Comparison of ENCODE assay signal across 22 cellular contexts in the genomic region with DNA sequence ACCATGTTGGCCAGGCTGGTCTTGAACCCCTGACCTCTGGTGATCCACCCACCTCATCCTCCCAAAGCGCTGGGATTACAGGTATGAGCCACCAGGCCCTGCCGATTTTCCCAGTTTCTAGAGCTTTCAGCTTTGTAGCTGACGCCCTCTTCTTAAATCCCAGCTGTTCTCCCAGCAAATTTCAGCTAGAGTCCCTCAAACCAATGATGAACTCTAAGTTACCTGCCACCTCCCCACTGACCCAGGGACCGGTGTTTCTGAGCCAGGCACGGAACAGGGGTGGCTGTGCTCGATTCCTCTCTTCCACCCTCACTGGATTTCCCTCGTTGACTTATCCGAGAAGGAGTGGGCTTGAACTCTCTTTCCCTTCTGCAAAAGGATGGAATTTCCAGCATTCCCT. TPM values are rescaled to one million over a fixed set of nuclear protein-coding genes. Genes with fewer than 3 reads are reported as not detected.
DNase-seq lines count a peak whose midpoint lies in the region; ATAC-seq and TF ChIP-seq lines count a peak whose summit lies in the region.
"Had no signal": no experiment of that assay in that cellular context is flagged by ENCODE, and none has a peak within 500 bp of the region (broad histone marks: within the 10 kb centered on the region; RNA-seq: fewer than 3 reads in every experiment).

No MANE protein-coding gene starts in this region.

- no peak overlapping the region for H3K4me3 Mint-ChIP-seq in T-helper 1 cell treated with Interleukin-12 subunit alpha and Interleukin-12 subunit beta and Interleukin-4 antibody, amounts not matched to agents 30 μg/mL and 1 μg/mL, for 36 hours
- H3K4me3 Mint-ChIP-seq in neural progenitor cell = no peak overlapping the region
- no peak overlapping the region for H3K4me3 Mint-ChIP-seq in immature natural killer cell
- H3K4me3 Mint-ChIP-seq: activated CD8-positive, alpha-beta T cell treated with anti-CD3 and anti-CD28 coated beads for 36 hours; dendritic cell treated with granulocyte-macrophage colony-stimulating factor and Interleukin-4, amounts not matched to agents 40 ng/mL and 50 ng/mL, for 4 days had no signal

- H3K4me2 ChIP-seq in neural progenitor cell = no peak overlapping the region

- H4K20me1 ChIP-seq in neural progenitor cell (ENCODE audit: low read depth) = no peaks in the 10 kb centered on the region

- H3K4me3 ChIP-seq in H7 (ENCODE audit: insufficient read depth, low read depth, low read length) = no peak overlapping the region
- H3K4me3 ChIP-seq in coronary artery = no peak overlapping the region
- no peak overlapping the region for H3K4me3 ChIP-seq in neural progenitor cell
- H3K4me3 ChIP-seq: adrenal gland, left ventricle myocardium inferior, mucosa of descending colon had no signal

- H3K27me3 ChIP-seq in H7 (ENCODE audit: control insufficient read depth, insufficient read depth, low read length) (no peaks in the 10 kb centered on the region), neural progenitor cell (no peaks in the 10 kb centered on the region)
- H3K27me3 ChIP-seq: adrenal gland, neutrophil had no signal

- no peaks in the 10 kb centered on the region for H3K27me3 Mint-ChIP-seq in T-helper 1 cell treated with Interleukin-12 subunit alpha and Interleukin-12 subunit beta and Interleukin-4 antibody, amounts not matched to agents 30 μg/mL and 1 μg/mL, for 36 hours (ENCODE audit: low read depth)
- H3K27me3 Mint-ChIP-seq in neural progenitor cell (ENCODE audit: insufficient read depth, low read depth) (peaks cover 10% of the 10 kb centered on the region), immature natural killer cell (ENCODE audit: low read depth in 3 of 3) (peaks cover 1 to 9% (median 2%) of the 10 kb centered on the region in 3 donors)
- H3K27me3 Mint-ChIP-seq: activated CD8-positive, alpha-beta T cell treated with anti-CD3 and anti-CD28 coated beads for 36 hours; dendritic cell treated with granulocyte-macrophage colony-stimulating factor and Interleukin-4, amounts not matched to agents 40 ng/mL and 50 ng/mL, for 4 days had no signal

- peak overlapping the region; percentile 15 for H3K27ac Mint-ChIP-seq in T-helper 1 cell treated with Interleukin-12 subunit alpha and Interleukin-12 subunit beta and Interleukin-4 antibody, amounts not matched to agents 30 μg/mL and 1 μg/mL, for 36 hours
- peak overlapping the region; percentile 38 for H3K27ac Mint-ChIP-seq in neural progenitor cell
- peak overlapping the region in 1 of 6 donors; percentile 49 for H3K27ac Mint-ChIP-seq in immature natural killer cell
- H3K27ac Mint-ChIP-seq: activated CD8-positive, alpha-beta T cell treated with anti-CD3 and anti-CD28 coated beads for 36 hours; dendritic cell treated with granulocyte-macrophage colony-stimulating factor and Interleukin-4, amounts not matched to agents 40 ng/mL and 50 ng/mL, for 4 days had no signal

- H3K4me1 Mint-ChIP-seq in T-helper 1 cell treated with Interleukin-12 subunit alpha and Interleukin-12 subunit beta and Interleukin-4 antibody, amounts not matched to agents 30 μg/mL and 1 μg/mL, for 36 hours (ENCODE audit: low read depth) = peaks cover 36% of the 10 kb centered on the region
- peaks cover 7% of the 10 kb centered on the region for H3K4me1 Mint-ChIP-seq in neural progenitor cell
- peaks cover 45 to 48% of the 10 kb centered on the region in 2 donors for H3K4me1 Mint-ChIP-seq in immature natural killer cell

- H3K79me2 ChIP-seq in neural progenitor cell (ENCODE audit: low read depth) = no peaks in the 10 kb centered on the region

- no peaks in the 10 kb centered on the region for H3K36me3 Mint-ChIP-seq in T-helper 1 cell treated with Interleukin-12 subunit alpha and Interleukin-12 subunit beta and Interleukin-4 antibody, amounts not matched to agents 30 μg/mL and 1 μg/mL, for 36 hours (ENCODE audit: low read depth)
- H3K36me3 Mint-ChIP-seq in neural progenitor cell (no peaks in the 10 kb centered on the region), immature natural killer cell (no peaks in the 10 kb centered on the region)

- no peaks in the 10 kb centered on the region for H3K4me1 ChIP-seq in neural progenitor cell
- H3K4me1 ChIP-seq: adrenal gland, left ventricle myocardium inferior had no signal

- no peaks in the 10 kb centered on the region for H3K9me3 Mint-ChIP-seq in T-helper 1 cell treated with Interleukin-12 subunit alpha and Interleukin-12 subunit beta and Interleukin-4 antibody, amounts not matched to agents 30 μg/mL and 1 μg/mL, for 36 hours
- H3K9me3 Mint-ChIP-seq in neural progenitor cell = no peaks in the 10 kb centered on the region
- H3K9me3 Mint-ChIP-seq in immature natural killer cell = no peaks in the 10 kb centered on the region
- H3K9me3 Mint-ChIP-seq: activated CD8-positive, alpha-beta T cell treated with anti-CD3 and anti-CD28 coated beads for 36 hours; dendritic cell treated with granulocyte-macrophage colony-stimulating factor and Interleukin-4, amounts not matched to agents 40 ng/mL and 50 ng/mL, for 4 days had no signal

- H3F3A ChIP-seq in neural progenitor cell (ENCODE audit: low read depth) = no peaks in the 10 kb centered on the region

- H3K36me3 ChIP-seq in H7 (replicated peaks; ENCODE audit: control insufficient read depth, insufficient read depth, low read length) (no peaks in the 10 kb centered on the region), neural progenitor cell (no peaks in the 10 kb centered on the region)
- H3K36me3 ChIP-seq: adrenal gland, left ventricle myocardium inferior, neutrophil had no signal

- TF ChIP-seq CTCF in coronary artery (IDR thresholded peaks at IDR 0.05) (no peak), neural progenitor cell (IDR thresholded peaks at IDR 0.05) (no peak)

- ATAC-seq in GM21717 (IDR thresholded peaks at IDR 0.05; ENCODE audit: unreplicated experiment) = no peak

- no peak for DNase-seq in T-helper 1 cell
- DNase-seq in H7 = peak; percentile 13
- DNase-seq in coronary artery (ENCODE audit: low spot score) = peak; percentile 28
- no peak for DNase-seq in neural progenitor cell (ENCODE audit: low spot score)
- DNase-seq in NCI-H2029 treated with DMSO at 0.1 percent for 48 hours (lab: John Stamatoyannopoulos, UW) = no peak
- no peak for DNase-seq in immature natural killer cell
- DNase-seq: 8988T, AML-193, left ventricle myocardium inferior, NCI-H1417, NCI-H524 treated with DMSO at 0.1 percent for 48 hours, SW 1271 had no signal

- no peak overlapping the region for H3K9ac ChIP-seq in neural progenitor cell

- H3K27ac ChIP-seq in coronary artery = no peak overlapping the region
- no peak overlapping the region for H3K27ac ChIP-seq in neural progenitor cell
- H3K27ac ChIP-seq: adrenal gland, left ventricle myocardium inferior, neutrophil had no signal

- H2AFZ ChIP-seq in neural progenitor cell (replicated peaks) = no peak overlapping the region

- no peaks in the 10 kb centered on the region for H3K9me3 ChIP-seq in neural progenitor cell (ENCODE audit: low read depth)
- H3K9me3 ChIP-seq: adrenal gland, left ventricle myocardium inferior, mucosa of descending colon, neutrophil had no signal

RNA-seq across cellular contexts. Expression of a gene that starts 39.1 kb away (rescaled TPM):
- not detected in 2 replicates for total RNA-seq in H7 (2014; rRNA removed; shearing (Covaris generic))
- not detected in 2 replicates for total RNA-seq in neural progenitor cell (ENCODE audit: low replicate concordance)
- polyA plus RNA-seq in immature natural killer cell = not detected
- total RNA-seq: activated CD8-positive, alpha-beta T cell treated with anti-CD3 and anti-CD28 coated beads for 36 hours; adrenal gland; bronchial epithelial cell; Daoy; left ventricle myocardium inferior; mucosa of descending colon; renal cortical epithelial cell had no signal
- polyA plus RNA-seq: adrenal gland had no signal

RNA-seq across cellular contexts. Expression of a gene that starts 42.4 kb away (rescaled TPM):
- not detected in 2 replicates for total RNA-seq in H7 (2014; rRNA removed; shearing (Covaris generic))
- total RNA-seq in neural progenitor cell (ENCODE audit: low replicate concordance) = not detected in 2 replicates
- not detected for polyA plus RNA-seq in immature natural killer cell
- total RNA-seq: activated CD8-positive, alpha-beta T cell treated with anti-CD3 and anti-CD28 coated beads for 36 hours; bronchial epithelial cell; Daoy; left ventricle myocardium inferior; mucosa of descending colon; renal cortical epithelial cell had no signal
- polyA plus RNA-seq: adrenal gland had no signal

Comparison
In these comparisons a context has a peak if more than half of its experiments do, and no peak if none do; other contexts are left out.
1. DNase-seq: peak in H7 (single experiment) and coronary artery (single experiment); none in T-helper 1 cell (0 of 5), neural progenitor cell (single experiment), NCI-H2029 treated with DMSO at 0.1 percent for 48 hours (single experiment) and immature natural killer cell (0 of 3).